8 cellular contexts compared by ENCODE assay signal in genomic region chr9:121298689-121299112, GRCh38. TPM values are rescaled to one million over a fixed set of nuclear protein-coding genes. Genes with fewer than 3 reads are reported as not detected.
A peak's percentile ranks its signal among the peaks of the same experiment; 100 is the strongest.
DNase-seq lines count a peak whose midpoint lies in the region; ATAC-seq and TF ChIP-seq lines count a peak whose summit lies in the region.

No MANE protein-coding gene starts in this region.

- ATAC-seq in stimulated activated naive CD8-positive, alpha-beta T cell treated with anti-CD3 and anti-CD28 coated beads, Interleukin-15, Interleukin-2, amounts not matched to agents 100 U/mL and 50 U/mL, for 24 hours = no peak
- no peak for ATAC-seq in HG03565 (IDR thresholded peaks at IDR 0.05; ENCODE audit: unreplicated experiment)

- H3K27ac Mint-ChIP-seq in stimulated activated naive CD8-positive, alpha-beta T cell treated with anti-CD3 and anti-CD28 coated beads, Interleukin-15, Interleukin-2, amounts not matched to agents 100 ng/mL and 50 ng/mL, for 24 hours = no peak overlapping the region
- peak overlapping the region; percentile 87 for H3K27ac Mint-ChIP-seq in endothelial cell (ENCODE audit: unreplicated experiment)

- no peak for DNase-seq in stimulated activated naive CD8-positive, alpha-beta T cell treated with anti-CD3 and anti-CD28 coated beads, Interleukin-15, Interleukin-2, amounts not matched to agents 100 U/mL and 50 U/mL, for 24 hours
- DNase-seq in endothelial cell (ENCODE audit: low spot score) = no peak
- DNase-seq in MV-4-11 (lab: John Stamatoyannopoulos, UW) = no peak
- DNase-seq in RPMI8226 = no peak
- DNase-seq in NOMO-1 treated with DMSO at 0.1 percent for 48 hours (lab: John Stamatoyannopoulos, UW; ENCODE audit: unreplicated experiment) = no peak

- no peaks in the 10 kb centered on the region for H3K9me3 Mint-ChIP-seq in stimulated activated naive CD8-positive, alpha-beta T cell treated with anti-CD3 and anti-CD28 coated beads, Interleukin-15, Interleukin-2, amounts not matched to agents 100 ng/mL and 50 ng/mL, for 24 hours
- H3K9me3 Mint-ChIP-seq in endothelial cell (ENCODE audit: unreplicated experiment) = no peaks in the 10 kb centered on the region

- peaks cover 25% of the 10 kb centered on the region for H3K36me3 ChIP-seq in mucosa of stomach (ENCODE audit: control insufficient read depth, insufficient read depth, low read length)

- peaks cover 20% of the 10 kb centered on the region for H3K4me1 Mint-ChIP-seq in stimulated activated naive CD8-positive, alpha-beta T cell treated with anti-CD3 and anti-CD28 coated beads, Interleukin-15, Interleukin-2, amounts not matched to agents 100 ng/mL and 50 ng/mL, for 24 hours (ENCODE audit: low read depth)
- H3K4me1 Mint-ChIP-seq in endothelial cell (ENCODE audit: unreplicated experiment) = peaks cover 31% of the 10 kb centered on the region

- H3K4me1 ChIP-seq in mucosa of stomach (ENCODE audit: control insufficient read depth, insufficient read depth, low read length) = peaks cover 84% of the 10 kb centered on the region

- H3K27me3 ChIP-seq in mucosa of stomach (ENCODE audit: control insufficient read depth, insufficient read depth, low read length) = no peaks in the 10 kb centered on the region

- no peaks in the 10 kb centered on the region for H3K9me3 ChIP-seq in mucosa of stomach (ENCODE audit: control insufficient read depth, low read length)

- H3K4me3 Mint-ChIP-seq in stimulated activated naive CD8-positive, alpha-beta T cell treated with anti-CD3 and anti-CD28 coated beads, Interleukin-15, Interleukin-2, amounts not matched to agents 100 ng/mL and 50 ng/mL, for 24 hours = peak overlapping the region; percentile 63
- H3K4me3 Mint-ChIP-seq in endothelial cell (ENCODE audit: unreplicated experiment) = peak overlapping the region; percentile 45

- H3K36me3 Mint-ChIP-seq in stimulated activated naive CD8-positive, alpha-beta T cell treated with anti-CD3 and anti-CD28 coated beads, Interleukin-15, Interleukin-2, amounts not matched to agents 100 ng/mL and 50 ng/mL, for 24 hours (ENCODE audit: low read depth) = no peaks in the 10 kb centered on the region
- peaks cover 15% of the 10 kb centered on the region for H3K36me3 Mint-ChIP-seq in endothelial cell (ENCODE audit: low read depth, unreplicated experiment)

- peaks cover 14% of the 10 kb centered on the region for H3K27me3 Mint-ChIP-seq in stimulated activated naive CD8-positive, alpha-beta T cell treated with anti-CD3 and anti-CD28 coated beads, Interleukin-15, Interleukin-2, amounts not matched to agents 100 ng/mL and 50 ng/mL, for 24 hours
- peaks cover 11% of the 10 kb centered on the region for H3K27me3 Mint-ChIP-seq in endothelial cell (ENCODE audit: unreplicated experiment)

- no peak for TF ChIP-seq CTCF in endothelial cell (IDR thresholded peaks at IDR 0.05; ENCODE audit: unreplicated experiment)

- peak overlapping the region; percentile 60 for H3K9ac ChIP-seq in mucosa of stomach (ENCODE audit: low read length)

- H3K4me3 ChIP-seq in mucosa of stomach (ENCODE audit: low read length) = no peak overlapping the region

RNA-seq across cellular contexts. Expression of gene GSN, which starts 30.7 kb away (rescaled TPM):
- 205 TPM for total RNA-seq in endothelial cell (ENCODE audit: unreplicated experiment)
